8 cellular contexts compared by ENCODE assay signal in the genomic region with DNA sequence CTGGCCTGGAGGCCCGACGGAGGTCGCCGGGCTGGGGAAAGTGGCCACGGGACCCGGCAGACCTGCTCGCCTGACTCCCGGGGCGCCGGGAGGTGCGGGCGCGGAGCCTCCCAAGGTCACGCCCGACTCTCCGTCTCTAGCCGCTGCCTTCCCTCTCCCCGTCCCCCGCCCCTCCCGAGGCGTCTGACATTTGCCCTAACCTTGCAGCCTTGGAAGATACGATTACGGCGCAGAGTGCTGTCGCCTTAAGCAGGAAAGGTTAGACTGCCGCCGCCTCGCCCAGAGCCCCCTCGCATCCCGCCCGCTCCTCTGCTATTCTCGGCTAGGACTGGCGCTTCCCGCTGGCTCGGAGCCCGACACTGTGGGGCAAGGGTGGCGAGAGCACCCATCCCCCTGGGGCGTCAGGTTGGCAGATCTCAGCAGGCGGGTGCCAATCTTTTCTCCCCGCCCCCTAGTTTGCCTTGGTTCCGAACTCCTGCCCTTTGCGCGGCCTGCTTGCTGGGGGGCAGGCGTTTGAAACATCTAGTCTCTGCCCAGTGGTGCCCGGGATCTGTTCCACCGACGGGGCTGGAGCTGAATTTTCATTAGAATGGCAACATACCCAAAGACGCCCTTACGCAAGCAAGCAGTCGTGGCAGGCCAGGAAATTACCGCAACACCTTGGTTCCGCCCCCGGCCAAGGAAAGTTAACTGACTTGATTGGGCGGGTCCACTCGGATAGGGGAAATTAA. TPM values are rescaled to one million over a fixed set of nuclear protein-coding genes. Genes with fewer than 3 reads are reported as not detected.
DNase-seq lines count a peak whose midpoint lies in the region; ATAC-seq lines count a peak whose summit lies in the region.

No MANE protein-coding gene starts in this region.

- H3K79me2 ChIP-seq in mesendoderm (ENCODE audit: control insufficient read depth, insufficient read depth, low read length): peaks cover 14% of the 10 kb centered on the region

- H3K4me3 ChIP-seq in mesendoderm (ENCODE audit: low read length): peak overlapping the region; percentile 80

- H3K4me3 Mint-ChIP-seq in activated CD4-positive, alpha-beta memory T cell treated with anti-CD3 and anti-CD28 coated beads, Interleukin-2, amount 10 ng/mL, durations not matched to agents 7 days and 5 days: peak overlapping the region; percentile 99

- peak; percentile 50 for ATAC-seq in HG03025 (IDR thresholded peaks at IDR 0.05; ENCODE audit: low FRiP score, unreplicated experiment)

- H3K18ac ChIP-seq in mesendoderm (ENCODE audit: low read length): peak overlapping the region; percentile 60

- POLR2A ChIA-PET in activated CD4-positive, alpha-beta memory T cell treated with anti-CD3 and anti-CD28 coated beads, Interleukin-2, amount 10 ng/mL, durations not matched to agents 7 days and 5 days (lab: Charles Lee): interaction anchor here (1.3 to 3.1 kb wide), 12 partner anchors 9 to 1158 kb away, joined by 3 to 24 read pairs (median 5); a partner anchor contains a TSS

- H3K27me3 Mint-ChIP-seq in activated CD4-positive, alpha-beta memory T cell treated with anti-CD3 and anti-CD28 coated beads, Interleukin-2, amount 10 ng/mL, durations not matched to agents 7 days and 5 days: no peaks in the 10 kb centered on the region

- CTCF ChIA-PET in activated CD4-positive, alpha-beta memory T cell treated with anti-CD3 and anti-CD28 coated beads, Interleukin-2, amount 10 ng/mL, durations not matched to agents 7 days and 5 days (lab: Charles Lee): no interaction called here

- peak overlapping the region; percentile 25 for H3K23ac ChIP-seq in mesendoderm (ENCODE audit: low read length)

- H3K79me1 ChIP-seq in mesendoderm (ENCODE audit: low read length): peaks cover 13% of the 10 kb centered on the region

- H3K9ac ChIP-seq in mesendoderm (ENCODE audit: low read length): peak overlapping the region; percentile 81

- no CpG with 5 or more reads among the region's 55 CpGs for WGBS in mesendoderm (ENCODE audit: extremely low coverage, insufficient coverage, low lambda C conversion rate)

- H3K4ac ChIP-seq in mesendoderm (ENCODE audit: low read depth, low read length): peak overlapping the region; percentile 73

- peak; percentile 38 for DNase-seq in NCI-H748 (lab: John Stamatoyannopoulos, UW; ENCODE audit: unreplicated experiment)
- no peak for DNase-seq in NCI-H748 treated with DMSO at 0.1 percent for 48 hours (lab: John Stamatoyannopoulos, UW)
- peak; percentile 58 for DNase-seq in NCI-H2227 (lab: John Stamatoyannopoulos, UW; ENCODE audit: unreplicated experiment)
- peak; percentile 85 for DNase-seq in activated CD4-positive, alpha-beta memory T cell treated with anti-CD3 and anti-CD28 coated beads, Interleukin-2, amount 10 ng/mL, durations not matched to agents 7 days and 5 days
- peak; percentile 58 for DNase-seq in effector CD4-positive, alpha-beta T cell
- DNase-seq in mesendoderm: peak; percentile 90
- peak; percentile 35 to 64 for DNase-seq in stimulated activated CD8-positive, alpha-beta memory T cell treated with anti-CD3 and anti-CD28 coated beads, Interleukin-15, amount 100 ng/mL, for 4 hours (ENCODE audit: low read depth in 2 of 2)

- no peaks in the 10 kb centered on the region for H3K9me3 Mint-ChIP-seq in activated CD4-positive, alpha-beta memory T cell treated with anti-CD3 and anti-CD28 coated beads, Interleukin-2, amount 10 ng/mL, durations not matched to agents 7 days and 5 days

- no peak overlapping the region for H2BK15ac ChIP-seq in mesendoderm (replicated peaks; ENCODE audit: low read depth)

- no peaks in the 10 kb centered on the region for H3K27me3 ChIP-seq in mesendoderm (ENCODE audit: insufficient read depth, low read length, poor library complexity)

- no peak overlapping the region for H4K5ac ChIP-seq in mesendoderm (ENCODE audit: low read length)

- peak overlapping the region; percentile 44 for H2BK5ac ChIP-seq in mesendoderm (ENCODE audit: low read length)

- peaks cover 24% of the 10 kb centered on the region for H3K36me3 Mint-ChIP-seq in activated CD4-positive, alpha-beta memory T cell treated with anti-CD3 and anti-CD28 coated beads, Interleukin-2, amount 10 ng/mL, durations not matched to agents 7 days and 5 days (ENCODE audit: low read depth)

- H3K56ac ChIP-seq in mesendoderm (ENCODE audit: low read length): peak overlapping the region; percentile 94

- peaks cover 6% of the 10 kb centered on the region for H3K4me1 ChIP-seq in mesendoderm (ENCODE audit: control insufficient read depth, low read depth, low read length)

- peaks cover 32% of the 10 kb centered on the region for H3K4me1 Mint-ChIP-seq in activated CD4-positive, alpha-beta memory T cell treated with anti-CD3 and anti-CD28 coated beads, Interleukin-2, amount 10 ng/mL, durations not matched to agents 7 days and 5 days

- H3K27ac Mint-ChIP-seq in activated CD4-positive, alpha-beta memory T cell treated with anti-CD3 and anti-CD28 coated beads, Interleukin-2, amount 10 ng/mL, durations not matched to agents 7 days and 5 days: peak overlapping the region; percentile 99

- H2AK5ac ChIP-seq in mesendoderm (ENCODE audit: low read length): no peak overlapping the region

- H3K27ac ChIP-seq in mesendoderm (ENCODE audit: low read depth, low read length): peak overlapping the region; percentile 19

- no peak overlapping the region for H4K8ac ChIP-seq in mesendoderm (ENCODE audit: low read depth, low read length)

- H3K4me2 ChIP-seq in mesendoderm (ENCODE audit: low read length): peak overlapping the region; percentile 75

- H3K36me3 ChIP-seq in mesendoderm (ENCODE audit: control insufficient read depth, insufficient read depth, low read length): peaks cover 1% of the 10 kb centered on the region

- H2BK120ac ChIP-seq in mesendoderm (ENCODE audit: low read depth, low read length): no peak overlapping the region

RNA-seq across cellular contexts. Expression of a gene that starts 0.8 kb away (rescaled TPM):
- 10 to 100 TPM; 32.8 to 34.5 TPM for total RNA-seq in activated CD4-positive, alpha-beta memory T cell treated with anti-CD3 and anti-CD28 coated beads, Interleukin-2, amount 10 ng/mL, durations not matched to agents 7 days and 5 days
- polyA plus RNA-seq in mesendoderm (2013, experiment 1 of 2): 46.0 TPM
- 47.9 TPM for polyA plus RNA-seq in mesendoderm (2013, experiment 2 of 2)
